In genomic region chr19:54541712-54542111, GRCh38 we compare ENCODE assay signal across 15 cellular contexts.
DNase-seq lines count a peak whose midpoint lies in the region; ATAC-seq lines count a peak whose summit lies in the region.
"Had no signal": no experiment of that assay in that cellular context is flagged by ENCODE, and none has a peak within 500 bp of the region (broad histone marks: within the 10 kb centered on the region; RNA-seq: fewer than 3 reads in every experiment).

No MANE protein-coding gene starts in this region.

- H3K4me3 Mint-ChIP-seq in T-helper 2 cell treated with Interferon-gamma antibody and Interleukin-4, amounts not matched to agents 5 μg/mL and 100 μg/mL, for 36 hours, result peak overlapping the region; percentile 22
- H3K4me3 Mint-ChIP-seq in central memory CD8-positive, alpha-beta T cell, result no peak overlapping the region

- peak overlapping the region; percentile 58 for H3K4me2 ChIP-seq in BLaER1

- H3K27ac ChIP-seq in BLaER1, result no peak overlapping the region; the same call in 1 of the 2 replicates

- H4K20me1 ChIP-seq in BLaER1, result no peaks in the 10 kb centered on the region

- H3K27me3 ChIP-seq in BLaER1, result no peaks in the 10 kb centered on the region
- H3K27me3 ChIP-seq in NT2/D1 (ENCODE audit: insufficient read depth, insufficient read length), result no peaks in the 10 kb centered on the region

- peaks cover 50% of the 10 kb centered on the region for H3K4me1 ChIP-seq in BLaER1
- peaks cover 5% of the 10 kb centered on the region for H3K4me1 ChIP-seq in NT2/D1 (ENCODE audit: insufficient read depth, insufficient read length)

- 0 out of 2 replicates have a peak overlapping the region, but pooled peaks have one; percentile 27 for H3K4me3 ChIP-seq in BLaER1
- H3K4me3 ChIP-seq in NT2/D1 (ENCODE audit: insufficient read length, low read depth), result no peak overlapping the region

- H3K27me3 Mint-ChIP-seq in T-helper 2 cell treated with Interferon-gamma antibody and Interleukin-4, amounts not matched to agents 5 μg/mL and 100 μg/mL, for 36 hours (ENCODE audit: low read depth), result no peaks in the 10 kb centered on the region
- H3K27me3 Mint-ChIP-seq in central memory CD8-positive, alpha-beta T cell, result no peaks in the 10 kb centered on the region

- peaks cover 13% of the 10 kb centered on the region for H3K36me3 Mint-ChIP-seq in T-helper 2 cell treated with Interferon-gamma antibody and Interleukin-4, amounts not matched to agents 5 μg/mL and 100 μg/mL, for 36 hours (ENCODE audit: low read depth)
- H3K36me3 Mint-ChIP-seq in central memory CD8-positive, alpha-beta T cell (ENCODE audit: insufficient read depth), result peaks cover 3% of the 10 kb centered on the region

- no peak for ATAC-seq in central memory CD8-positive, alpha-beta T cell (replicated peaks; ENCODE audit: extremely low read depth, poor library complexity, severe bottlenecking)
- no peak for ATAC-seq in HG03520 (IDR thresholded peaks at IDR 0.05; ENCODE audit: unreplicated experiment)

- H3K9me3 ChIP-seq in BLaER1 (peaks cover 39% of the 10 kb centered on the region), NT2/D1 (ENCODE audit: insufficient read depth, low read length) (no peaks in the 10 kb centered on the region)

- DNase-seq in T-helper 2 cell treated with Interferon-gamma antibody and Interleukin-4, amounts not matched to agents 5 μg/mL and 100 μg/mL, for 36 hours (ENCODE audit: low spot score), result no peak
- DNase-seq in T-helper 2 cell (no peak), NT2/D1 (ENCODE audit: low read depth, low spot score) (peak; percentile 2), NCI-H1048 (lab: John Stamatoyannopoulos, UW) (no peak), DMS53 (lab: John Stamatoyannopoulos, UW) (no peak)
- DNase-seq in central memory CD8-positive, alpha-beta T cell (ENCODE audit: low spot score in 2 of 2), result no peak
- DNase-seq: GDM1, GOT3, NCI-H1092 treated with DMSO at 0.1 percent for 48 hours, NCI-H1694, NCI-H2227 treated with DMSO at 0.1 percent for 48 hours, NCI-H524, SHP77 had no signal

- H3K27ac Mint-ChIP-seq in T-helper 2 cell treated with Interferon-gamma antibody and Interleukin-4, amounts not matched to agents 5 μg/mL and 100 μg/mL, for 36 hours, result peak overlapping the region; percentile 66
- peak overlapping the region; percentile 49 for H3K27ac Mint-ChIP-seq in central memory CD8-positive, alpha-beta T cell (ENCODE audit: low read depth)

- H3K9me3 Mint-ChIP-seq in T-helper 2 cell treated with Interferon-gamma antibody and Interleukin-4, amounts not matched to agents 5 μg/mL and 100 μg/mL, for 36 hours, result no peaks in the 10 kb centered on the region
- peaks cover 5% of the 10 kb centered on the region for H3K9me3 Mint-ChIP-seq in central memory CD8-positive, alpha-beta T cell

- H3K4me1 Mint-ChIP-seq in T-helper 2 cell treated with Interferon-gamma antibody and Interleukin-4, amounts not matched to agents 5 μg/mL and 100 μg/mL, for 36 hours (ENCODE audit: low read depth), result peaks cover 17% of the 10 kb centered on the region
- H3K4me1 Mint-ChIP-seq in central memory CD8-positive, alpha-beta T cell, result peaks cover 11% of the 10 kb centered on the region

- H3K36me3 ChIP-seq in BLaER1, result peaks cover 11% of the 10 kb centered on the region; the same call in 1 of the 2 replicates
- H3K36me3 ChIP-seq in NT2/D1 (ENCODE audit: insufficient read depth, insufficient read length, low read length), result no peaks in the 10 kb centered on the region

- H3K9ac ChIP-seq in BLaER1 (no peak overlapping the region), NT2/D1 (ENCODE audit: insufficient read length, low read depth) (no peak overlapping the region)
